15 cellular contexts compared by ENCODE assay signal in the genomic region with DNA sequence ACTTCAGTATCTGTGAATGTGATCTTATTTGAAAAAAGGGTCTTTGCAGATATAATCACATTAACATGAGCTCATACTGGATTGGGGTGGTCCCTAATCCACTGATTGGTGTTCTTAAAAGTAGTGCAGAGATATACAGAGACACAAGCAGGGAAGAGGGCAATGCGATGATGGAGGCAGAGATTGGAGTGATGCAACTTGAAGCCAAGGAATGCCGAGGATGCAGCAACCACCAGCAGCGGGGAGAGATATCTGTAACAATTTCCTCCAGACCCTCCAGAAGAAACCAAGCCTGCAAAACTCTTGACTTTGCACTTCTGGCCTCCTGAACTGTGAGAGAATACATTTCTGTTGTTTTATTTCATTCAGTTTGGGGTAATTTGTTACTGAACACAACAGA.
"Had no signal": no experiment of that assay in that cellular context is flagged by ENCODE, and none has a peak within 500 bp of the region (broad histone marks: within the 10 kb centered on the region; RNA-seq: fewer than 3 reads in every experiment).

No MANE protein-coding gene starts in this region.

- H3K4me3 ChIP-seq: colonic mucosa, left lung had no signal

- H3K27me3 ChIP-seq: colonic mucosa, left lung had no signal

- H3K36me3 Mint-ChIP-seq: activated naive CD8-positive, alpha-beta T cell treated with anti-CD3 and anti-CD28 coated beads for 36 hours; immature natural killer cell had no signal

- H3K27ac Mint-ChIP-seq: activated CD4-positive, alpha-beta memory T cell treated with anti-CD3 and anti-CD28 coated beads, Interleukin-2, amount 10 ng/mL, durations not matched to agents 7 days and 5 days; activated CD4-positive, alpha-beta T cell treated with anti-CD3 and anti-CD28 coated beads for 36 hours; activated naive CD8-positive, alpha-beta T cell treated with anti-CD3 and anti-CD28 coated beads for 36 hours; activated T-cell treated with anti-CD3 and anti-CD28 coated beads, Interleukin-2, amount 50 U/mL, for 72 hours had no signal

- H3K36me3 ChIP-seq: colonic mucosa, left lung, WERI-Rb-1 had no signal

- H3K9me3 Mint-ChIP-seq: activated CD4-positive, alpha-beta memory T cell treated with anti-CD3 and anti-CD28 coated beads, Interleukin-2, amount 10 ng/mL, durations not matched to agents 7 days and 5 days; activated T-cell treated with anti-CD3 and anti-CD28 coated beads, Interleukin-2, amount 50 U/mL, for 72 hours had no signal

- DNase-seq: activated CD4-positive, alpha-beta memory T cell treated with anti-CD3 and anti-CD28 coated beads, Interleukin-2, amount 10 ng/mL, durations not matched to agents 7 days and 5 days; activated CD4-positive, alpha-beta T cell treated with anti-CD3 and anti-CD28 coated beads for 36 hours; activated CD8-positive, alpha-beta memory T cell treated with anti-CD3 and anti-CD28 coated beads, Interleukin-2, amount 50 U/mL, for 4 hours; activated gamma-delta T cell treated with Interleukin-2 at 50 U/mL for 16 hours; activated naive CD8-positive, alpha-beta T cell treated with anti-CD3 and anti-CD28 coated beads for 36 hours; activated T-cell treated with anti-CD3 and anti-CD28 coated beads, Interleukin-2, amount 50 U/mL, for 72 hours; anterior cingulate cortex; colonic mucosa; effector CD4-positive, alpha-beta T cell; immature natural killer cell; left lung; stimulated activated CD4-positive, alpha-beta T cell treated with anti-CD3 and anti-CD28 coated beads, Interleukin-2, amount 100 ng/mL, for 48 hours; stimulated activated naive CD4-positive, alpha-beta T cell treated with Interleukin-2 at 50 U/mL for 16 hours; SW 1271; WERI-Rb-1 had no signal

- H3K4me3 Mint-ChIP-seq: activated CD4-positive, alpha-beta memory T cell treated with anti-CD3 and anti-CD28 coated beads, Interleukin-2, amount 10 ng/mL, durations not matched to agents 7 days and 5 days; activated CD4-positive, alpha-beta T cell treated with anti-CD3 and anti-CD28 coated beads for 36 hours; activated naive CD8-positive, alpha-beta T cell treated with anti-CD3 and anti-CD28 coated beads for 36 hours; activated T-cell treated with anti-CD3 and anti-CD28 coated beads, Interleukin-2, amount 50 U/mL, for 72 hours; immature natural killer cell had no signal

- H3K9me3 ChIP-seq: colonic mucosa, left lung had no signal

- H3K4me1 ChIP-seq: colonic mucosa, left lung had no signal

- ATAC-seq: activated CD4-positive, alpha-beta T cell treated with anti-CD3 and anti-CD28 coated beads for 36 hours; activated T-cell treated with anti-CD3 and anti-CD28 coated beads, Interleukin-2, amount 50 U/mL, for 72 hours; left lung had no signal

- H3K27me3 Mint-ChIP-seq: activated CD4-positive, alpha-beta T cell treated with anti-CD3 and anti-CD28 coated beads for 36 hours had no signal

- H3K27ac ChIP-seq: colonic mucosa, left lung, WERI-Rb-1 had no signal
